In the genomic region with DNA sequence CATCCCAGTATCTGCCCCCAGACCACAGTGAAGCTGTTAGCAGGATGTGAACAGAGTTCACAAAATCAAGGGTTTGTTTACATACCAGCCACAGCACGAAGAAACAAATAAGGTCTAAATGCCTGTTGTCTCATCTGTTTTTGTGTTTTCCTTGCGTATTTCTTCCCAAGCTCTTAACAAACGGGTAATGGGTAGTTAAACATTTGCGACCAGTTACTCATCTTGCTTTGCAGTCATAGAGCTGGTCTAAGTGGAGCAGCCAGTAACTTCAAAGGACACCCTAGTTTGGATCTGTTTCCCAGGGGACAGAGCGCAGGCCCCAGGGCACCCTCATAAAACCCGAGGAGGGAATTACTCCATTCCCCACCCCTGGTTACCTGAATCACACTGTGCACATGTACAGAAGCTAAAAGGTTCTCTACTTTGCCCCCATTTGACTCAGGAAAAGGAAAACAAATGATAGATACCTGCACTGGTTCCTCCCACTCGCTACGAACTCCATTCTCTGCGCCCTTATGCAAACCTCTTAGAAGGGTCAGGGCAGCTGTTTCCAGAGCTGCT, we compare ENCODE assay signal across 14 cellular contexts.
DNase-seq lines count a peak whose midpoint lies in the region; ATAC-seq and TF ChIP-seq lines count a peak whose summit lies in the region.
"Had no signal": no experiment of that assay in that cellular context is flagged by ENCODE, and none has a peak within 500 bp of the region (broad histone marks: within the 10 kb centered on the region; RNA-seq: fewer than 3 reads in every experiment).

No MANE protein-coding gene starts in this region.

- 0 out of 2 replicates have a peak overlapping the region, but pooled peaks have one; percentile 46 for H3K27ac ChIP-seq in GM23338 (ENCODE audit: low read depth)
- H3K27ac ChIP-seq in smooth muscle cell (ENCODE audit: low read depth): peak overlapping the region; percentile 96
- H3K27ac ChIP-seq: skin epidermis had no signal

- H3K27me3 ChIP-seq in GM23338 (ENCODE audit: insufficient read depth): no peaks in the 10 kb centered on the region
- no peaks in the 10 kb centered on the region for H3K27me3 ChIP-seq in smooth muscle cell (ENCODE audit: low read depth)
- H3K27me3 ChIP-seq: BLaER1 treated with 17β-estradiol and CSF1 and Interleukin-3, amounts not matched to agents 10 nM and 100 nM; MG63 had no signal

- peak overlapping the region; percentile 60 for H3K9ac ChIP-seq in smooth muscle cell (ENCODE audit: low read depth)
- H3K9ac ChIP-seq: BLaER1 treated with 17β-estradiol and CSF1 and Interleukin-3, amounts not matched to agents 10 nM and 100 nM had no signal

- H3K4me2 ChIP-seq in GM23338: no peak overlapping the region
- peak overlapping the region; percentile 58 for H3K4me2 ChIP-seq in smooth muscle cell

- H3K9me2 ChIP-seq in GM23338 (ENCODE audit: insufficient read depth): no peaks in the 10 kb centered on the region

- no peak overlapping the region for H3K27ac Mint-ChIP-seq in GM23338

- H2AFZ ChIP-seq in GM23338 (no peak overlapping the region), smooth muscle cell (ENCODE audit: low read depth) (no peak overlapping the region)

- no peaks in the 10 kb centered on the region for H3K36me3 ChIP-seq in GM23338 (ENCODE audit: insufficient read depth)
- H3K36me3 ChIP-seq in smooth muscle cell (ENCODE audit: low read depth): no peaks in the 10 kb centered on the region
- H3K36me3 ChIP-seq: MG63 had no signal

- no peaks in the 10 kb centered on the region for H3K9me3 Mint-ChIP-seq in GM23338

- H3F3A ChIP-seq in GM23338 (replicated peaks; ENCODE audit: low read depth) (no peaks in the 10 kb centered on the region), smooth muscle cell (ENCODE audit: low read depth) (peaks cover 49% of the 10 kb centered on the region)

- H3K4me1 ChIP-seq in GM23338 (ENCODE audit: insufficient read depth): peaks cover 44% of the 10 kb centered on the region
- H3K4me1 ChIP-seq in smooth muscle cell (ENCODE audit: low read depth): peaks cover 59% of the 10 kb centered on the region

- H3K4me1 Mint-ChIP-seq in GM23338: peaks cover 54% of the 10 kb centered on the region

- no peaks in the 10 kb centered on the region for H3K36me3 Mint-ChIP-seq in GM23338 (ENCODE audit: low read depth)

- no peaks in the 10 kb centered on the region for H4K20me1 ChIP-seq in GM23338 (replicated peaks; ENCODE audit: insufficient read depth)
- no peaks in the 10 kb centered on the region for H4K20me1 ChIP-seq in smooth muscle cell (ENCODE audit: low read depth)

- DNase-seq in GM23338 (ENCODE audit: low spot score): no peak
- DNase-seq in T1000 (lab: John Stamatoyannopoulos, UW): peak; percentile 21
- DNase-seq in islet precursor cell: peak; percentile 98
- DNase-seq in smooth muscle cell (lab: John Stamatoyannopoulos, UW; ENCODE audit: unreplicated experiment): no peak
- DNase-seq in Ammon's horn (ENCODE audit: low spot score): no peak
- DNase-seq: effector memory CD4-positive, alpha-beta T cell; hippocampal formation; MG63; RPMI8226 had no signal

- H3K4me3 Mint-ChIP-seq in GM23338: no peak overlapping the region

- no peak for TF ChIP-seq CTCF in GM23338 (conservative IDR thresholded peaks at IDR 0.05; ENCODE audit: low read depth in 2 of 2)
- TF ChIP-seq CTCF in smooth muscle cell (IDR thresholded peaks at IDR 0.05; ENCODE audit: borderline replicate concordance, insufficient read depth, poor library complexity, severe bottlenecking): no peak

- no peaks in the 10 kb centered on the region for H3K79me2 ChIP-seq in GM23338 (replicated peaks; ENCODE audit: insufficient read depth)
- H3K79me2 ChIP-seq in smooth muscle cell (ENCODE audit: low read depth): peaks cover 52% of the 10 kb centered on the region

- peaks cover 2% of the 10 kb centered on the region for H3K27me3 Mint-ChIP-seq in GM23338 (ENCODE audit: insufficient read depth, low read depth, poor library complexity)

- no peaks in the 10 kb centered on the region for H3K9me3 ChIP-seq in smooth muscle cell (replicated peaks; ENCODE audit: low read depth)
- H3K9me3 ChIP-seq: MG63 had no signal

- WGBS in smooth muscle cell (ENCODE audit: low lambda C conversion rate): 12% methylated on average over 9 of the region's 9 CpGs

- ATAC-seq in GM23338 (peak; percentile 24; the same call in 2 of the 3 replicates), HG03159 (IDR thresholded peaks at IDR 0.05; ENCODE audit: unreplicated experiment) (no peak), esophagus mucosa (no peak), GM21786 (IDR thresholded peaks at IDR 0.05; ENCODE audit: unreplicated experiment) (no peak)

- H3K4me3 ChIP-seq in GM23338 (no peak overlapping the region), smooth muscle cell (peak overlapping the region; percentile 0)
- H3K4me3 ChIP-seq: BLaER1 treated with 17β-estradiol and CSF1 and Interleukin-3, amounts not matched to agents 10 nM and 100 nM; MG63; skin epidermis had no signal

TF ChIP-seq in GM23338, 12 proteins besides CTCF, POLR2A, EP300 and RAD21:
- TF ChIP-seq JUNB (IDR thresholded peaks at IDR 0.05; ENCODE audit: unreplicated experiment) (no peak), POLR2AphosphoS5 (IDR thresholded peaks at IDR 0.05; ENCODE audit: low read depth) (no peak)
- TF ChIP-seq, protein P1, sequence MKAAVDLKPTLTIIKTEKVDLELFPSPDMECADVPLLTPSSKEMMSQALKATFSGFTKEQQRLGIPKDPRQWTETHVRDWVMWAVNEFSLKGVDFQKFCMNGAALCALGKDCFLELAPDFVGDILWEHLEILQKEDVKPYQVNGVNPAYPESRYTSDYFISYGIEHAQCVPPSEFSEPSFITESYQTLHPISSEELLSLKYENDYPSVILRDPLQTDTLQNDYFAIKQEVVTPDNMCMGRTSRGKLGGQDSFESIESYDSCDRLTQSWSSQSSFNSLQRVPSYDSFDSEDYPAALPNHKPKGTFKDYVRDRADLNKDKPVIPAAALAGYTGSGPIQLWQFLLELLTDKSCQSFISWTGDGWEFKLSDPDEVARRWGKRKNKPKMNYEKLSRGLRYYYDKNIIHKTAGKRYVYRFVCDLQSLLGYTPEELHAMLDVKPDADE (IDR thresholded peaks at IDR 0.05): no peak

Comparison
In these comparisons a context has a peak if more than half of its experiments do, and no peak if none do; other contexts are left out.
1. DNase-seq: peak in T1000 (single experiment) and islet precursor cell (single experiment); none in GM23338 (single experiment), smooth muscle cell (single experiment) and Ammon's horn (single experiment).